ENCODE assay signal across 12 cellular contexts in genomic region chr20:41245086-41245707, GRCh38.
DNase-seq lines count a peak whose midpoint lies in the region; TF ChIP-seq lines count a peak whose summit lies in the region.
"Had no signal": no experiment of that assay in that cellular context is flagged by ENCODE, and none has a peak within 500 bp of the region (broad histone marks: within the 10 kb centered on the region; RNA-seq: fewer than 3 reads in every experiment).

No MANE protein-coding gene starts in this region.

- TF ChIP-seq POLR2A in lower leg skin (IDR thresholded peaks at IDR 0.05) = no peak

- no peak overlapping the region for H3K4me2 ChIP-seq in fibroblast of lung (ENCODE audit: extremely low read depth, insufficient read depth, low read length)

- peaks cover 21% of the 10 kb centered on the region for H3K4me1 ChIP-seq in fibroblast of lung (ENCODE audit: control insufficient read depth, extremely low read depth, insufficient read depth, low read length)

- H3K9me3 Mint-ChIP-seq in neural crest cell = no peaks in the 10 kb centered on the region
- H3K9me3 Mint-ChIP-seq: activated T-helper 1 cell treated with anti-CD3 and anti-CD28 coated beads, Interleukin-12 subunit alpha, Interleukin-12 subunit beta, Interleukin-2, Interleukin-4 antibody, amounts not matched to agents 30 ng/mL and 10 ng/mL and 1 ng/mL, durations not matched to agents 14 hours and 24 hours and 36 hours had no signal

- intact Hi-C loops in lower leg skin (cut with DNase I; ENCODE audit: low total_unique reads) = loop anchor here (10.0 kb wide), 1 partner anchor 70 kb away; no protein-coding TSS in a partner anchor

- no peak overlapping the region for H3K9ac ChIP-seq in fibroblast of lung (ENCODE audit: insufficient read depth, low read length)

- no peaks in the 10 kb centered on the region for H3K36me3 Mint-ChIP-seq in neural crest cell (ENCODE audit: low read depth)

- no peaks in the 10 kb centered on the region for H3K36me3 ChIP-seq in fibroblast of lung (ENCODE audit: control insufficient read depth, insufficient read depth, low read length)

- DNase-seq in AG09319 (ENCODE audit: extremely low read depth, low read depth) = no peak
- peak; percentile 40 for DNase-seq in NCI-H1092 treated with DMSO at 0.1 percent for 48 hours (lab: John Stamatoyannopoulos, UW)
- peak; percentile 36 to 52 for DNase-seq in fibroblast of lung (ENCODE audit: low read depth in 2 of 2)
- DNase-seq in neural crest cell (ENCODE audit: low read depth, low spot score) = no peak
- no peak for DNase-seq in activated CD4-positive, CD25-positive, alpha-beta regulatory T cell (lab: John Stamatoyannopoulos, UW)
- DNase-seq in SIG-M5 (lab: John Stamatoyannopoulos, UW) = no peak
- DNase-seq in activated naive CD4-positive, alpha-beta T cell (lab: John Stamatoyannopoulos, UW) = no peak
- no peak for DNase-seq in lower leg skin (ENCODE audit: low spot score in 2 of 2)
- DNase-seq: GF-D8, islet precursor cell, NCI-H524 had no signal

- H3K4me3 Mint-ChIP-seq in neural crest cell = no peak overlapping the region
- H3K4me3 Mint-ChIP-seq: activated T-helper 1 cell treated with anti-CD3 and anti-CD28 coated beads, Interleukin-12 subunit alpha, Interleukin-12 subunit beta, Interleukin-2, Interleukin-4 antibody, amounts not matched to agents 30 ng/mL and 10 ng/mL and 1 ng/mL, durations not matched to agents 14 hours and 24 hours and 36 hours had no signal

- 42 to 44% methylated on average over 2 of the region's 2 CpGs for WGBS in lower leg skin, 2 donors

- peak overlapping the region; percentile 55 for H3K27ac Mint-ChIP-seq in neural crest cell (ENCODE audit: unreplicated experiment)
- H3K27ac Mint-ChIP-seq: activated T-helper 1 cell treated with anti-CD3 and anti-CD28 coated beads, Interleukin-12 subunit alpha, Interleukin-12 subunit beta, Interleukin-2, Interleukin-4 antibody, amounts not matched to agents 30 ng/mL and 10 ng/mL and 1 ng/mL, durations not matched to agents 14 hours and 24 hours and 36 hours had no signal

- no peak overlapping the region for H2AFZ ChIP-seq in fibroblast of lung (ENCODE audit: low read length)

- peaks cover 44% of the 10 kb centered on the region for H3K4me1 Mint-ChIP-seq in neural crest cell

- peaks cover 11% of the 10 kb centered on the region for H3K79me2 ChIP-seq in fibroblast of lung (ENCODE audit: control insufficient read depth, insufficient read depth, low read length)

- H3K9me3 ChIP-seq in fibroblast of lung (ENCODE audit: control insufficient read depth, insufficient read depth, low read depth, low read length) = no peaks in the 10 kb centered on the region

- no peak overlapping the region for H3K27ac ChIP-seq in fibroblast of lung (ENCODE audit: insufficient read depth, low read length)

- no peaks in the 10 kb centered on the region for H4K20me1 ChIP-seq in fibroblast of lung (ENCODE audit: control insufficient read depth, extremely low read depth, insufficient read depth, low read length)

- H3K27me3 ChIP-seq in fibroblast of lung (ENCODE audit: control insufficient read depth, insufficient read depth, low read length) = no peaks in the 10 kb centered on the region

- no peaks in the 10 kb centered on the region for H3K27me3 Mint-ChIP-seq in neural crest cell (ENCODE audit: low read depth)

- no peak overlapping the region for H3K4me3 ChIP-seq in fibroblast of lung (replicated peaks in 1 of 4; ENCODE audit: control extremely low read depth in 1 of 4, insufficient read depth in 1 of 4, low read depth in 3 of 4, low read length in 4 of 4)
- H3K4me3 ChIP-seq in lower leg skin (ENCODE audit: low read depth, poor library complexity, severe bottlenecking) = no peak overlapping the region

- peak; percentile 5 for TF ChIP-seq CTCF in AG09319 (IDR thresholded peaks at IDR 0.05; ENCODE audit: low read depth, low read length)
- TF ChIP-seq CTCF in fibroblast of lung (conservative IDR thresholded peaks at IDR 0.05 in 1 of 2, IDR thresholded peaks at IDR 0.05 in 1 of 2; ENCODE audit: low read depth in 1 of 2, low read length in 2 of 2) = peak in 1 of 2 donors; percentile 26
- no peak for TF ChIP-seq CTCF in neural crest cell (conservative IDR thresholded peaks at IDR 0.05)
- no peak for TF ChIP-seq CTCF in lower leg skin (IDR thresholded peaks at IDR 0.05)

Comparison
In these comparisons a context has a peak if more than half of its experiments do, and no peak if none do; other contexts are left out.
1. DNase-seq: peak in NCI-H1092 treated with DMSO at 0.1 percent for 48 hours (single experiment) and fibroblast of lung (2 of 2); none in AG09319 (single experiment), neural crest cell (single experiment), activated CD4-positive, CD25-positive, alpha-beta regulatory T cell (0 of 4), SIG-M5 (single experiment), activated naive CD4-positive, alpha-beta T cell (0 of 4) and lower leg skin (0 of 2).